ENCODE assay signal across 29 cellular contexts in genomic region chr4:98937977-98938376, GRCh38. TPM values are rescaled to one million over a fixed set of nuclear protein-coding genes. Genes with fewer than 3 reads are reported as not detected.
A peak's percentile ranks its signal among the peaks of the same experiment; 100 is the strongest.
DNase-seq lines count a peak whose midpoint lies in the region; ATAC-seq and TF ChIP-seq lines count a peak whose summit lies in the region.
"Had no signal": no experiment of that assay in that cellular context is flagged by ENCODE, and none has a peak within 500 bp of the region (broad histone marks: within the 10 kb centered on the region; RNA-seq: fewer than 3 reads in every experiment).

No MANE protein-coding gene starts in this region.

- H3K4me3 Mint-ChIP-seq in Caco-2 (ENCODE audit: unreplicated experiment) (no peak overlapping the region), HFFc6 (peak overlapping the region; percentile 44)
- H3K4me3 Mint-ChIP-seq: activated CD8-positive, alpha-beta T cell treated with anti-CD3 and anti-CD28 coated beads for 36 hours; immature natural killer cell; nephron; stimulated activated naive B cell treated with anti-CD40 and anti-IgM and Interleukin-4, amounts not matched to agents 10 μg/mL and 1 μg/mL and 100 μg/mL, for 72 hours; T-cell had no signal

- POLR2A ChIA-PET in Caco-2 (lab: Charles Lee), result interaction anchor here (1.6 kb wide), 1 partner anchor 9 kb away, joined by 11 read pairs; the partner anchor contains the start of gene EIF4E

- H3K27me3 ChIP-seq in Caco-2 (replicated peaks; ENCODE audit: control insufficient read depth, insufficient read depth, low read length) (no peaks in the 10 kb centered on the region), ascending aorta (no peaks in the 10 kb centered on the region), left lung (no peaks in the 10 kb centered on the region)
- H3K27me3 ChIP-seq: BLaER1 treated with 17β-estradiol and CSF1 and Interleukin-3, amounts not matched to agents 10 nM and 100 nM; brain microvascular endothelial cell; foreskin keratinocyte; pancreas; right atrium auricular region; testis; vagina had no signal

- H3K27ac ChIP-seq in ascending aorta (peak overlapping the region; percentile 41 to 73), left lung (peak overlapping the region in 1 of 2 donors; percentile 42)
- H3K27ac ChIP-seq: BLaER1 treated with 17β-estradiol and CSF1 and Interleukin-3, amounts not matched to agents 10 nM and 100 nM; brain microvascular endothelial cell; foreskin keratinocyte; pancreas; right atrium auricular region; testis; vagina had no signal

- H3K27me3 Mint-ChIP-seq in Caco-2 (ENCODE audit: insufficient read depth, unreplicated experiment), result no peaks in the 10 kb centered on the region
- H3K27me3 Mint-ChIP-seq in HFFc6 (ENCODE audit: insufficient read depth), result no peaks in the 10 kb centered on the region
- H3K27me3 Mint-ChIP-seq: activated CD8-positive, alpha-beta T cell treated with anti-CD3 and anti-CD28 coated beads for 36 hours; stimulated activated naive B cell treated with anti-CD40 and anti-IgM and Interleukin-4, amounts not matched to agents 10 μg/mL and 1 μg/mL and 100 μg/mL, for 72 hours; T-cell had no signal

- no peaks in the 10 kb centered on the region; the same call in none of the 2 replicates for H3K9me3 ChIP-seq in Caco-2
- no peaks in the 10 kb centered on the region for H3K9me3 ChIP-seq in ascending aorta
- H3K9me3 ChIP-seq in left lung, result no peaks in the 10 kb centered on the region
- H3K9me3 ChIP-seq: mucosa of descending colon, pancreas, right atrium auricular region, testis, vagina had no signal

- H3K4me1 ChIP-seq in Caco-2 (peaks cover 37% of the 10 kb centered on the region), ascending aorta (peaks cover 0 to 4% of the 10 kb centered on the region in 2 donors), left lung (no peaks in the 10 kb centered on the region)
- H3K4me1 ChIP-seq: pancreas, testis, vagina had no signal

- H3K4me3 ChIP-seq in Caco-2 (ENCODE audit: low read depth, low read length) (no peak overlapping the region), ascending aorta (no peak overlapping the region), left lung (no peak overlapping the region)
- H3K4me3 ChIP-seq: BLaER1 treated with 17β-estradiol and CSF1 and Interleukin-3, amounts not matched to agents 10 nM and 100 nM; mucosa of descending colon; pancreas; right atrium auricular region; testis; vagina had no signal

- no peak for TF ChIP-seq CTCF in Caco-2 (IDR thresholded peaks at IDR 0.05; ENCODE audit: insufficient read depth in 1 of 2, low read depth in 1 of 2, low read length in 1 of 2, severe bottlenecking in 1 of 2, unreplicated experiment in 1 of 2)
- no peak for TF ChIP-seq CTCF in HFFc6 (IDR thresholded peaks at IDR 0.05)
- no peak for TF ChIP-seq CTCF in ascending aorta (IDR thresholded peaks at IDR 0.05)
- no peak for TF ChIP-seq CTCF in left lung (IDR thresholded peaks at IDR 0.05)

- H3K27ac Mint-ChIP-seq in Caco-2 (ENCODE audit: unreplicated experiment), result peak overlapping the region; percentile 71
- H3K27ac Mint-ChIP-seq in HFFc6, result peak overlapping the region; percentile 78
- H3K27ac Mint-ChIP-seq: activated CD8-positive, alpha-beta T cell treated with anti-CD3 and anti-CD28 coated beads for 36 hours; immature natural killer cell; nephron; T-cell had no signal

- BruUV-seq in Caco-2 (replicated peaks; lab: Mats Ljungman, UMichigan), result no TSS peak

- no peaks in the 10 kb centered on the region for H3K36me3 ChIP-seq in Caco-2 (ENCODE audit: control insufficient read depth, insufficient read depth, low read length)
- H3K36me3 ChIP-seq in ascending aorta, result no peaks in the 10 kb centered on the region
- H3K36me3 ChIP-seq in left lung, result no peaks in the 10 kb centered on the region
- H3K36me3 ChIP-seq: BLaER1 treated with 17β-estradiol and CSF1 and Interleukin-3, amounts not matched to agents 10 nM and 100 nM; brain microvascular endothelial cell; pancreas; right atrium auricular region; vagina had no signal

- H3K4me1 Mint-ChIP-seq in Caco-2 (ENCODE audit: low read depth, unreplicated experiment) (peaks cover 27% of the 10 kb centered on the region), HFFc6 (ENCODE audit: low read depth) (peaks cover 41% of the 10 kb centered on the region)
- H3K4me1 Mint-ChIP-seq: immature natural killer cell, nephron had no signal

- CTCF ChIA-PET in Caco-2 (lab: Charles Lee), result no interaction called here

- DNase-seq in Caco-2, result no peak
- no peak for DNase-seq in HFFc6
- no peak for DNase-seq in ascending aorta (ENCODE audit: low spot score in 2 of 2)
- no peak for DNase-seq in left lung
- no peak for DNase-seq in cerebellar cortex (ENCODE audit: low spot score)
- no peak for DNase-seq in amygdala (lab: John Stamatoyannopoulos, UW)
- DNase-seq: activated CD4-positive, CD25-positive, alpha-beta regulatory T cell treated with anti-CD3 and anti-CD28 coated beads, Interleukin-2, amount 50 U/mL, for 72 hours; activated CD8-positive, alpha-beta T cell treated with anti-CD3 and anti-CD28 coated beads for 36 hours; activated effector memory CD4-positive, alpha-beta T cell treated with anti-CD3 and anti-CD28 coated beads, Interleukin-2, amount 50 U/mL, for 16 hours; effector CD8-positive, alpha-beta T cell; immature natural killer cell; left ventricle myocardium superior; mucosa of descending colon; NCI-H2081 treated with DMSO at 0.1 percent for 48 hours; NCI-H345; pancreas; SIG-M5; stimulated activated CD4-positive, alpha-beta T cell treated with anti-CD3 and anti-CD28 coated beads, Interleukin-4, amount 100 ng/mL, for 1 hour; stimulated activated naive B cell treated with anti-CD40 and anti-IgM and Interleukin-4, amounts not matched to agents 10 μg/mL and 1 μg/mL and 100 μg/mL, for 72 hours; T-cell; testis had no signal

- H3K36me3 Mint-ChIP-seq in Caco-2 (ENCODE audit: insufficient read depth, unreplicated experiment) (peaks cover 12% of the 10 kb centered on the region), HFFc6 (ENCODE audit: low read depth) (peaks cover 6% of the 10 kb centered on the region; the same call in 1 of the 2 replicates)
- H3K36me3 Mint-ChIP-seq: immature natural killer cell, T-cell had no signal

- intact Hi-C loops in Caco-2 (cut with micrococcal nuclease; ENCODE audit: unreplicated experiment) (no loop called here), ascending aorta (cut with DNase I) (loop anchor here (2.0 to 10.0 kb wide), 4 partner anchors 57 to 793 kb away; partner anchors contain the start of genes ADH1A, METAP1 and STPG2), left lung (cut with DNase I) (no loop called here)

- ATAC-seq in left lung (peak; percentile 14), HG03442 (IDR thresholded peaks at IDR 0.05; ENCODE audit: unreplicated experiment) (no peak), HG03045 (IDR thresholded peaks at IDR 0.05; ENCODE audit: unreplicated experiment) (no peak)
- ATAC-seq: left ventricle myocardium superior, T-cell had no signal

- no peaks in the 10 kb centered on the region for H3K9me3 Mint-ChIP-seq in Caco-2 (ENCODE audit: unreplicated experiment)
- no peaks in the 10 kb centered on the region for H3K9me3 Mint-ChIP-seq in HFFc6
- H3K9me3 Mint-ChIP-seq: activated CD8-positive, alpha-beta T cell treated with anti-CD3 and anti-CD28 coated beads for 36 hours; immature natural killer cell; nephron; T-cell had no signal

RNA-seq across cellular contexts. Expression of gene EIF4E, which starts 9.0 kb away (rescaled TPM):
- total RNA-seq in Caco-2 (2022) (140 and 151 TPM in 2 replicates), ascending aorta (6.0 TPM), left lung (10 to 100 TPM; 78.8 to 78.9 TPM)
- 100 to 1,000 TPM; 117 to 147 (median 127) TPM for total RNA-seq in HFFc6 (2021; fragmentation: NEBNext Ultra II Directional; extraction: Animal tissue kit (Norgen Biotek cat#: 25700))

RNA-seq across cellular contexts. Expression of gene METAP1, which starts 57.5 kb away (rescaled TPM):
- total RNA-seq in Caco-2 (2022) (75.2 and 83.0 TPM in 2 replicates), ascending aorta (53.2 TPM), left lung (10 to 100 TPM; 31.5 to 42.8 TPM)
- total RNA-seq in HFFc6 (2021; fragmentation: NEBNext Ultra II Directional; extraction: Animal tissue kit (Norgen Biotek cat#: 25700)), result 10 to 100 TPM; 49.0 to 61.4 (median 56.1) TPM

Comparison
In these comparisons a context has a peak if more than half of its experiments do, and no peak if none do; other contexts are left out.
1. RNA of gene EIF4E, which starts 9.0 kb away (total RNA-seq): 140 to 151 TPM in Caco-2, 117 to 147 TPM in HFFc6 and 78.8 to 78.9 TPM in left lung; 6.0 TPM in ascending aorta (single experiment); every median in the first group is over 10 times any median in the second.